Comparison of ENCODE assay signal across 1 cellular context in the genomic region with DNA sequence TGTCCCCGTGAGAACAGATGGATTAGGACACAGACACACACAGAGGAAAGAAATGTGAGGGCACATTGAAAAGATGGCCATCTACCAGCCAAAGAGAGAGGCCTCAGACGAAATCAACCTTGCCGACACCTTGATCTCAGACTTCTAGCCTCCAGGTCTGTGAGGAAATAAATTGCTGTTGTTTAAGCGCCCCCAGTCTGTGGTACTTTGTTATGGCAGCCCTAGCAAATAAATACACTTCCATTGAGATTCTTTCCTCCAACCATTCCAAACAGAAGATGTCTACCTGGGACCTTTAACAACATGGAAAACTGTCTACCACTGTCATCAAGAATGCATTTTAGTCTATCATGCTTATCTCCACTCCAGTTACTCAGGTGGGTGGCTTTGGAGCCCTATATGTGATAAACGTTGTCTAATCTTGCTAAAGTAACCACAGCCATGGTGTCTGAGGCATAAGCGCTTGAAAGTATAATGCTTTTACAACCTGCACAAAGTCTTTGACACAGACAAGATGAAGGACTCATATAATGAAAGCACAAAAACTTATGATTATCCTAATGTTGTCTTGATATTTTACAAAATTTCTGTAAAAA.
A peak's percentile ranks its signal among the peaks of the same experiment; 100 is the strongest.
TF ChIP-seq lines count a peak whose summit lies in the region.

No MANE protein-coding gene starts in this region.

TF ChIP-seq in HCT116, 20 proteins besides CTCF, POLR2A, EP300 and RAD21 (continued from another document):
- peak; percentile 38 for TF ChIP-seq TCF7L2 (IDR thresholded peaks at IDR 0.05; ENCODE audit: borderline replicate concordance, extremely low read depth, insufficient read depth, insufficient read length)
